Comparison of ENCODE assay signal across 28 cellular contexts in the genomic region with DNA sequence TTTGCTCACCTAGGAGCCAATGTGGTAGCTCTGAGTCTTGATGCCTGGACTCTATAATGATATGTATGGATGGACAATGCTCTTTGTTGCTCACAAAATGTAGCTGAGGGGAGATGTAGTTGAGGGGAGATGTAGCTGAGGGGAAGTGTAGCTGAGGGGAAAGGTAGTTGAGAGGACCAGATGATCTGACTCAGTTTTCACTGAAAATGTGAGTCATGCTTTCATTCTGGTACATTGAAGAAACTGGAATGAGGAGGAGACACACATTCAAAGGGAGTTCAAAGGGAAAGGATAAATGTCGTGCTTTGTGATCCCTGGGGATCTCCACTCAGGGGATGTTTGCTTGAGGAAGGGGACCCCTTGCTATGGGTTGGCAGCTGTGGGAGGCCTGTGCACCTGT.
"Had no signal": no experiment of that assay in that cellular context is flagged by ENCODE, and none has a peak within 500 bp of the region (broad histone marks: within the 10 kb centered on the region; RNA-seq: fewer than 3 reads in every experiment).

No MANE protein-coding gene starts in this region.

- H3K4me1 ChIP-seq: ascending aorta, esophagus squamous epithelium, gastrocnemius medialis, right lobe of liver had no signal

- ATAC-seq: gastrocnemius medialis, left cardiac atrium, left ventricle myocardium superior, right lobe of liver, T-helper 17 cell had no signal

- H3K4me3 Mint-ChIP-seq: activated naive CD8-positive, alpha-beta T cell; activated T-helper 1 cell treated with anti-CD3 and anti-CD28 coated beads, Interleukin-12 subunit alpha, Interleukin-12 subunit beta, Interleukin-2, Interleukin-4 antibody, amounts not matched to agents 30 ng/mL and 10 ng/mL and 1 ng/mL, durations not matched to agents 14 hours and 24 hours and 36 hours; endodermal cell; nephron; stimulated activated naive CD8-positive, alpha-beta T cell treated with anti-CD3 and anti-CD28 coated beads, Interleukin-15, Interleukin-2, amounts not matched to agents 100 ng/mL and 50 ng/mL, for 24 hours; T-helper 17 cell; type B pancreatic cell had no signal

- H3K9ac ChIP-seq: SK-N-SH had no signal

- H3K36me3 ChIP-seq: ascending aorta, brain microvascular endothelial cell, esophagus squamous epithelium, gastrocnemius medialis, right lobe of liver, WERI-Rb-1 had no signal

- H3K36me3 Mint-ChIP-seq: activated naive CD8-positive, alpha-beta T cell; type B pancreatic cell had no signal

- H3K4me1 Mint-ChIP-seq: T-helper 17 cell had no signal

- H3K4me2 ChIP-seq: SK-N-SH had no signal

- H3K27ac ChIP-seq: ascending aorta, brain microvascular endothelial cell, esophagus squamous epithelium, gastrocnemius medialis, right lobe of liver, skin epidermis, WERI-Rb-1 had no signal

- H3K27ac Mint-ChIP-seq: activated naive CD8-positive, alpha-beta T cell; activated T-helper 1 cell treated with anti-CD3 and anti-CD28 coated beads, Interleukin-12 subunit alpha, Interleukin-12 subunit beta, Interleukin-2, Interleukin-4 antibody, amounts not matched to agents 30 ng/mL and 10 ng/mL and 1 ng/mL, durations not matched to agents 14 hours and 24 hours and 36 hours; endodermal cell; nephron; stimulated activated naive CD8-positive, alpha-beta T cell treated with anti-CD3 and anti-CD28 coated beads, Interleukin-15, Interleukin-2, amounts not matched to agents 100 ng/mL and 50 ng/mL, for 24 hours; T-helper 17 cell; type B pancreatic cell had no signal

- H3K9me3 Mint-ChIP-seq: activated T-helper 1 cell treated with anti-CD3 and anti-CD28 coated beads, Interleukin-12 subunit alpha, Interleukin-12 subunit beta, Interleukin-2, Interleukin-4 antibody, amounts not matched to agents 30 ng/mL and 10 ng/mL and 1 ng/mL, durations not matched to agents 14 hours and 24 hours and 36 hours; endodermal cell; stimulated activated naive CD8-positive, alpha-beta T cell treated with anti-CD3 and anti-CD28 coated beads, Interleukin-15, Interleukin-2, amounts not matched to agents 100 ng/mL and 50 ng/mL, for 24 hours; type B pancreatic cell had no signal

- H3K27me3 Mint-ChIP-seq: stimulated activated naive CD8-positive, alpha-beta T cell treated with anti-CD3 and anti-CD28 coated beads, Interleukin-15, Interleukin-2, amounts not matched to agents 100 ng/mL and 50 ng/mL, for 24 hours; T-helper 17 cell; type B pancreatic cell had no signal

- H3K4me3 ChIP-seq: ascending aorta, esophagus squamous epithelium, gastrocnemius medialis, right lobe of liver, skin epidermis had no signal

- H3K27me3 ChIP-seq: ascending aorta, brain microvascular endothelial cell, esophagus squamous epithelium, gastrocnemius medialis, right lobe of liver had no signal

- DNase-seq: activated CD4-positive, alpha-beta T cell treated with anti-CD3 and anti-CD28 coated beads, Interleukin-2, amount 50 U/mL, for 1 hour; activated CD4-positive, CD25-positive, alpha-beta regulatory T cell treated with anti-CD3 and anti-CD28 coated beads, Interleukin-2, amount 50 U/mL, for 72 hours; activated gamma-delta T cell; activated T-cell treated with anti-CD3 and anti-CD28 coated beads for 4 hours; brain microvascular endothelial cell; caudate nucleus; endodermal cell; esophagus squamous epithelium; gastrocnemius medialis; glutamatergic neuron; left cardiac atrium; left ventricle myocardium superior; right lobe of liver; SK-N-SH; stimulated activated CD4-positive, alpha-beta T cell treated with anti-CD3 and anti-CD28 coated beads, Interleukin-12 subunit alpha, Interleukin-12 subunit beta, amount 100 ng/mL, for 4 hours; stimulated activated CD4-positive, alpha-beta T cell treated with anti-CD3 and anti-CD28 coated beads, Interleukin-4, amount 100 ng/mL, for 1 hour; substantia nigra; SW 1271; T-helper 17 cell; T1000; WERI-Rb-1 had no signal

- H3K9me3 ChIP-seq: ascending aorta, esophagus squamous epithelium, gastrocnemius medialis, right lobe of liver, SK-N-SH had no signal
